ENCODE assay signal across 8 cellular contexts in the genomic region with DNA sequence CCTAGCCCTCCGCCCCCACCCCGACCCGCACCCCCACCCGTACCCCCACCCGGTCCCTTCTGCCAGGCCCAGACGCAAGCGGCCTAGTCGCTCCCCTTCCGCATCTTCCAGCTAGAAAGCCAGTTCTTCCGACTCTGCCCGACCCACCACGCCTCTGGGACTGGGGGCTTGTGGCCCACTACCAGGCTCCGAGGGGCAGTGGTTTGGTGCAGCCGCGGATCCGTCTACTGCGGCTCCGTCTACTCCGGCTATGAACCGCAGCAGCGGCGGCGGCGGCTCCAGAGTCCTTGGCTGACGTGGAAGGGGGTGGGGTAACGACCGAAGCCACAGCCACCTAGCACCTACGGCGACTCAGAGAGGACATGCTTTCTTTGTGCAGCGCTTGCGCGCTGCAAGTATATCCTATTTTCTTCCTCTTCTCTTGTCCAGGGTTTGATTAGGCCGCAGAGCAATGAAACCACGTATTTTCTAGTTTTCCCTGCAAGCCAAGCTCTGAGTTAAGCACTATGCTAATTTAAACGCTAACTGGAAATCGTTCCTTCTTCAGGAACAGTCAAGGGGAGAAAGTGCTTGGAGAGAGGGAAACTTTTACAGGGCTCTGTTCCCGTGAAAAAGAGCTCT. TPM values are rescaled to one million over a fixed set of nuclear protein-coding genes. Genes with fewer than 3 reads are reported as not detected.
DNase-seq lines count a peak whose midpoint lies in the region; ATAC-seq and TF ChIP-seq lines count a peak whose summit lies in the region.

Gene COPB1 (minus strand): TSS at position 252 of the 621 bp plus-strand sequence. CDS start 883 bp downstream, outside the sequence.

- DNase-seq in EH (ENCODE audit: low read depth) (peak; percentile 95), H4 (ENCODE audit: low spot score) (peak; percentile 94), LoVo (ENCODE audit: low spot score) (peak; percentile 89), RWPE2 (ENCODE audit: low spot score) (peak; percentile 93), fibroblast of the aortic adventitia (ENCODE audit: low read depth) (peak; percentile 94), nephron progenitor cell (peak; percentile 88)
- DNase-seq in activated T-helper 2 cell treated with anti-CD3 and anti-CD28 coated beads, Interferon-gamma antibody, Interleukin-2, Interleukin-4, amounts not matched to agents 10 μg/mL and 5 μg/mL and 100 μg/mL, durations not matched to agents 14 hours and 24 hours and 36 hours (ENCODE audit: low spot score) = peak; percentile 91
- DNase-seq in stimulated activated naive CD8-positive, alpha-beta T cell treated with anti-CD3 and anti-CD28 coated beads, Interleukin-15, amount 100 ng/mL, for 72 hours = peak; percentile 89 to 94

- peak within 1 kb of the TSS; percentile 52 for H3K27ac ChIP-seq in RWPE2 (ENCODE audit: poor library complexity, severe bottlenecking)

- H3K4me1 ChIP-seq in RWPE2 (ENCODE audit: insufficient read depth, poor library complexity, severe bottlenecking) = peaks cover 12% of the 10 kb centered on the region

- H3K27ac Mint-ChIP-seq in activated T-helper 2 cell treated with anti-CD3 and anti-CD28 coated beads, Interferon-gamma antibody, Interleukin-2, Interleukin-4, amounts not matched to agents 10 μg/mL and 5 μg/mL and 100 μg/mL, durations not matched to agents 14 hours and 24 hours and 36 hours = peak within 1 kb of the TSS; percentile 96
- peak within 1 kb of the TSS; percentile 98 for H3K27ac Mint-ChIP-seq in nephron progenitor cell
- H3K27ac Mint-ChIP-seq in stimulated activated naive CD8-positive, alpha-beta T cell treated with anti-CD3 and anti-CD28 coated beads, Interleukin-15, amount 100 ng/mL, for 72 hours = peak within 1 kb of the TSS; percentile 97 to 98

- H3K4me3 ChIP-seq in RWPE2 (ENCODE audit: severe bottlenecking) = peak within 1 kb of the TSS; percentile 64
- peak within 1 kb of the TSS; percentile 80 for H3K4me3 ChIP-seq in fibroblast of the aortic adventitia (ENCODE audit: low read depth, low read length)

- H3K9me3 Mint-ChIP-seq in activated T-helper 2 cell treated with anti-CD3 and anti-CD28 coated beads, Interferon-gamma antibody, Interleukin-2, Interleukin-4, amounts not matched to agents 10 μg/mL and 5 μg/mL and 100 μg/mL, durations not matched to agents 14 hours and 24 hours and 36 hours = peaks cover 4% of the 10 kb centered on the region
- peaks cover 3% of the 10 kb centered on the region for H3K9me3 Mint-ChIP-seq in nephron progenitor cell
- H3K9me3 Mint-ChIP-seq in stimulated activated naive CD8-positive, alpha-beta T cell treated with anti-CD3 and anti-CD28 coated beads, Interleukin-15, amount 100 ng/mL, for 72 hours = no peaks in the 10 kb centered on the region

- ATAC-seq in RWPE2 (ENCODE audit: low read depth) = peak; percentile 92
- peak; percentile 99 for ATAC-seq in stimulated activated naive CD8-positive, alpha-beta T cell treated with anti-CD3 and anti-CD28 coated beads, Interleukin-15, amount 100 ng/mL, for 72 hours

- H3K9me3 ChIP-seq in RWPE2 (ENCODE audit: severe bottlenecking) = no peaks in the 10 kb centered on the region

- H3K27me3 ChIP-seq in RWPE2 (ENCODE audit: insufficient read depth, poor library complexity, severe bottlenecking) = no peaks in the 10 kb centered on the region

- H3K36me3 Mint-ChIP-seq in activated T-helper 2 cell treated with anti-CD3 and anti-CD28 coated beads, Interferon-gamma antibody, Interleukin-2, Interleukin-4, amounts not matched to agents 10 μg/mL and 5 μg/mL and 100 μg/mL, durations not matched to agents 14 hours and 24 hours and 36 hours (ENCODE audit: low read depth) = peaks cover 55% of the 10 kb centered on the region
- H3K36me3 Mint-ChIP-seq in nephron progenitor cell (ENCODE audit: low read depth) = peaks cover 49% of the 10 kb centered on the region

- H3K4me1 Mint-ChIP-seq in activated T-helper 2 cell treated with anti-CD3 and anti-CD28 coated beads, Interferon-gamma antibody, Interleukin-2, Interleukin-4, amounts not matched to agents 10 μg/mL and 5 μg/mL and 100 μg/mL, durations not matched to agents 14 hours and 24 hours and 36 hours (ENCODE audit: low read depth) = peaks cover 40% of the 10 kb centered on the region
- H3K4me1 Mint-ChIP-seq in nephron progenitor cell = peaks cover 34% of the 10 kb centered on the region
- peaks cover 34% of the 10 kb centered on the region for H3K4me1 Mint-ChIP-seq in stimulated activated naive CD8-positive, alpha-beta T cell treated with anti-CD3 and anti-CD28 coated beads, Interleukin-15, amount 100 ng/mL, for 72 hours

- no peaks in the 10 kb centered on the region for H3K27me3 Mint-ChIP-seq in activated T-helper 2 cell treated with anti-CD3 and anti-CD28 coated beads, Interferon-gamma antibody, Interleukin-2, Interleukin-4, amounts not matched to agents 10 μg/mL and 5 μg/mL and 100 μg/mL, durations not matched to agents 14 hours and 24 hours and 36 hours (ENCODE audit: low read depth)
- H3K27me3 Mint-ChIP-seq in nephron progenitor cell (ENCODE audit: low read depth, poor library complexity) = no peaks in the 10 kb centered on the region
- H3K27me3 Mint-ChIP-seq in stimulated activated naive CD8-positive, alpha-beta T cell treated with anti-CD3 and anti-CD28 coated beads, Interleukin-15, amount 100 ng/mL, for 72 hours = no peaks in the 10 kb centered on the region

- peaks cover 47% of the 10 kb centered on the region for H3K36me3 ChIP-seq in RWPE2 (ENCODE audit: low read depth)

- intact Hi-C loops in activated T-helper 2 cell treated with anti-CD3 and anti-CD28 coated beads, Interferon-gamma antibody, Interleukin-2, Interleukin-4, amounts not matched to agents 10 μg/mL and 5 μg/mL and 100 μg/mL, durations not matched to agents 14 hours and 24 hours and 36 hours (cut with micrococcal nuclease) = loop anchor here (1.0 kb wide), 2 partner anchors 21 to 146 kb away; partner anchors contain the start of gene PSMA1

- TF ChIP-seq CTCF in RWPE2 (IDR thresholded peaks at IDR 0.05; ENCODE audit: poor library complexity, severe bottlenecking) (no peak), fibroblast of the aortic adventitia (IDR thresholded peaks at IDR 0.05; ENCODE audit: insufficient read depth, low read length) (no peak), nephron progenitor cell (IDR thresholded peaks at IDR 0.05) (no peak)

- H3K4me3 Mint-ChIP-seq in activated T-helper 2 cell treated with anti-CD3 and anti-CD28 coated beads, Interferon-gamma antibody, Interleukin-2, Interleukin-4, amounts not matched to agents 10 μg/mL and 5 μg/mL and 100 μg/mL, durations not matched to agents 14 hours and 24 hours and 36 hours (ENCODE audit: low read depth) = peak within 1 kb of the TSS; percentile 97
- H3K4me3 Mint-ChIP-seq in nephron progenitor cell = peak within 1 kb of the TSS; percentile 93
- peak within 1 kb of the TSS; percentile 93 to 99 for H3K4me3 Mint-ChIP-seq in stimulated activated naive CD8-positive, alpha-beta T cell treated with anti-CD3 and anti-CD28 coated beads, Interleukin-15, amount 100 ng/mL, for 72 hours

RNA-seq across cellular contexts. Expression of gene COPB1, which starts in this region (rescaled TPM):
- total RNA-seq in H4 (2014; rRNA removed; shearing (Covaris generic)) = 319 and 353 TPM in 2 replicates
- 103 and 105 TPM in 2 replicates for total RNA-seq in activated T-helper 2 cell treated with anti-CD3 and anti-CD28 coated beads, Interferon-gamma antibody, Interleukin-2, Interleukin-4, amounts not matched to agents 10 μg/mL and 5 μg/mL and 100 μg/mL, durations not matched to agents 14 hours and 24 hours and 36 hours
- total RNA-seq in fibroblast of the aortic adventitia (ENCODE audit: low replicate concordance) = 184 and 221 TPM in 2 replicates

Comparison
In these comparisons a context has a peak if more than half of its experiments do, and no peak if none do; other contexts are left out.
1. Peak in every context shown above with its lines: DNase-seq, ATAC-seq, H3K4me3 ChIP-seq and H3K27ac ChIP-seq.